29 cellular contexts compared by ENCODE assay signal in genomic region chr14:31659278-31659677, GRCh38.
"Had no signal": no experiment of that assay in that cellular context is flagged by ENCODE, and none has a peak within 500 bp of the region (broad histone marks: within the 10 kb centered on the region; RNA-seq: fewer than 3 reads in every experiment).

No MANE protein-coding gene starts in this region.

- H3K27me3 ChIP-seq: left lung, neural progenitor cell, neutrophil, ovary, right atrium auricular region, right lobe of liver, stomach, testis, thyroid gland, transverse colon, upper lobe of left lung, vagina had no signal

- H3K9me3 ChIP-seq: lower lobe of right lung, neutrophil, ovary, right atrium auricular region, right lobe of liver, testis, thyroid gland, transverse colon, vagina had no signal

- H3K4me1 Mint-ChIP-seq: nephron progenitor cell, neural progenitor cell had no signal

- H3K36me3 ChIP-seq: left lung, lower lobe of right lung, neural progenitor cell, neutrophil, ovary, right atrium auricular region, right lobe of liver, thyroid gland, transverse colon, upper lobe of left lung, vagina had no signal

- H2AFZ ChIP-seq: neural progenitor cell had no signal

- H3K4me3 ChIP-seq: left lung, lower lobe of right lung, neural progenitor cell, ovary, right atrium auricular region, right lobe of liver, smooth muscle cell, stomach, testis, thyroid gland, transverse colon, upper lobe of left lung, vagina had no signal

- H3K4me1 ChIP-seq: left lung, lower lobe of right lung, neural progenitor cell, right atrium auricular region, right lobe of liver, stomach, testis, thyroid gland, upper lobe of left lung, vagina had no signal

- H3K27me3 Mint-ChIP-seq: naive B cell; progenitor cell of endocrine pancreas; stimulated activated naive B cell treated with anti-CD40 and anti-IgM and Interleukin-4, amounts not matched to agents 10 μg/mL and 1 μg/mL and 100 μg/mL, for 72 hours had no signal

- H3K36me3 Mint-ChIP-seq: neural progenitor cell had no signal

- DNase-seq: hippocampal formation; kidney; left lung; lower lobe of right lung; mammary epithelial cell; mesenchymal stem cell; naive B cell; natural killer cell; nephron progenitor cell; occipital lobe; ovary; right lobe of liver; stimulated activated CD4-positive, alpha-beta T cell treated with anti-CD3 and anti-CD28 coated beads, Interleukin-1b, Interleukin-23, amount 100 ng/mL, for 48 hours; stimulated activated CD4-positive, alpha-beta T cell treated with anti-CD3 and anti-CD28 coated beads, Interleukin-2, amount 100 ng/mL, for 48 hours; stimulated activated CD4-positive, alpha-beta T cell treated with anti-CD3 and anti-CD28 coated beads, Interleukin-4, amount 100 ng/mL, for 4 hours; stimulated activated CD8-positive, alpha-beta memory T cell treated with anti-CD3 and anti-CD28 coated beads, Interleukin-4, amount 100 ng/mL, for 48 hours; stimulated activated naive B cell treated with anti-CD40 and anti-IgM and Interleukin-4, amounts not matched to agents 10 μg/mL and 1 μg/mL and 100 μg/mL, for 72 hours; stimulated activated naive CD8-positive, alpha-beta T cell treated with anti-CD3 and anti-CD28 coated beads, Interleukin-15, Interleukin-2, amounts not matched to agents 100 U/mL and 50 U/mL, for 24 hours; stomach; testis; thyroid gland; transverse colon; upper lobe of left lung had no signal

- H3K9ac ChIP-seq: neural progenitor cell had no signal

- H3K4me2 ChIP-seq: neural progenitor cell, smooth muscle cell had no signal

- H3K27ac Mint-ChIP-seq: natural killer cell; nephron progenitor cell; neural progenitor cell; progenitor cell of endocrine pancreas; stimulated activated naive B cell treated with anti-CD40 and anti-IgM and Interleukin-4, amounts not matched to agents 10 μg/mL and 1 μg/mL and 100 μg/mL, for 72 hours had no signal

- H3K27ac ChIP-seq: left lung, lower lobe of right lung, neural progenitor cell, neutrophil, ovary, right atrium auricular region, right lobe of liver, stomach, testis, thyroid gland, transverse colon, upper lobe of left lung, vagina had no signal

- ATAC-seq: left lung; lower lobe of right lung; natural killer cell; right lobe of liver; stimulated activated naive B cell treated with anti-CD40 and anti-IgM and Interleukin-4, amounts not matched to agents 10 μg/mL and 1 μg/mL and 100 μg/mL, for 72 hours; stimulated activated naive CD8-positive, alpha-beta T cell treated with anti-CD3 and anti-CD28 coated beads, Interleukin-15, Interleukin-2, amounts not matched to agents 100 U/mL and 50 U/mL, for 24 hours had no signal

- H3K4me3 Mint-ChIP-seq: naive B cell; natural killer cell; nephron progenitor cell; neural progenitor cell; stimulated activated naive B cell treated with anti-CD40 and anti-IgM and Interleukin-4, amounts not matched to agents 10 μg/mL and 1 μg/mL and 100 μg/mL, for 72 hours had no signal
